8 cellular contexts compared by ENCODE assay signal in the genomic region with DNA sequence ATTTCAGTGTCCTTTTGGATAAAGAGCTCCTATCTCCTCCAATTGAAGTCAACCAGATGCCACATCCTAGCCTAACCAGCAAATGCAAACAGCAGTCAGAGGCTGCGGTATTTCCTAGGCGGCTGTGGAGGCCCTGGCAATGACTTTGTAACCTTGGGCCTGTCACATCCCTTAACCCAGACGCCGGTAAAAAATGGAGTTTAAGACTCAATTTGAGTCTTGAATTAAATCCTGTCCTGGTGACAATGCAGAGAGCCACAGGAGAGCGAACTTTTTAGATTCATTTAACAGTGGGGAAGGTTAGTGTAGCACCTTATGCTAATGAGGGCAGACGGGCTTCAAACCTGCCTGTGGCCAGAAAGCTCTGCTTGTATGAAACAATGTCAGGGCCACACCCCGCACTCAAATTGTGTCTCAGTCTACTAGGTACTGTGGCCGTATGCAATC.
DNase-seq lines count a peak whose midpoint lies in the region; ATAC-seq lines count a peak whose summit lies in the region.

No MANE protein-coding gene starts in this region.

- H3K36me3 ChIP-seq in ACC112 (ENCODE audit: insufficient read depth, low read length) (no peaks in the 10 kb centered on the region), HAP-1 (replicated peaks) (peaks cover 3% of the 10 kb centered on the region; the same call in 1 of the 2 replicates)

- peak overlapping the region; percentile 16; the same call in 1 of the 2 replicates for H3K27ac ChIP-seq in ACC112 (ENCODE audit: low read depth, low read length)

- in situ Hi-C loops in HAP-1 (cut with MboI; ENCODE audit: low sequenced_read_pairs), result no loop called here

- peak; percentile 49 to 73 for DNase-seq in HAP-1 (ENCODE audit: low spot score in 2 of 2)
- no peak for DNase-seq in activated T-cell treated with anti-CD3 and anti-CD28 coated beads, Interleukin-2, amount 50 U/mL, for 24 hours
- DNase-seq in activated CD4-positive, CD25-positive, alpha-beta regulatory T cell treated with anti-CD3 and anti-CD28 coated beads, Interleukin-2, amount 50 U/mL, for 72 hours, result no peak
- no peak for DNase-seq in NCI-H774 (lab: John Stamatoyannopoulos, UW)
- DNase-seq in hypothalamus (lab: John Stamatoyannopoulos, UW), result no peak

- peak overlapping the region; percentile 81 for H3K4me3 Mint-ChIP-seq in activated T-cell treated with anti-CD3 and anti-CD28 coated beads, Interleukin-2, amount 50 U/mL, for 24 hours

- H3K9me3 ChIP-seq in HAP-1 (0 out of 2 replicates have a peak, but pooled peaks cover 2% of the 10 kb centered on the region), iPS-18c (ENCODE audit: control insufficient read depth, insufficient read depth, low read length) (no peaks in the 10 kb centered on the region)

- peak overlapping the region; percentile 33 for H3K27ac Mint-ChIP-seq in activated T-cell treated with anti-CD3 and anti-CD28 coated beads, Interleukin-2, amount 50 U/mL, for 24 hours

- H3K27me3 ChIP-seq in ACC112 (ENCODE audit: insufficient read depth, low read length) (no peaks in the 10 kb centered on the region), HAP-1 (ENCODE audit: low read depth) (no peaks in the 10 kb centered on the region)

- H3K4me1 Mint-ChIP-seq in activated T-cell treated with anti-CD3 and anti-CD28 coated beads, Interleukin-2, amount 50 U/mL, for 24 hours (ENCODE audit: low read depth), result peaks cover 62% of the 10 kb centered on the region

- H3K4me3 ChIP-seq in ACC112 (ENCODE audit: low read depth, low read length) (peak overlapping the region; percentile 83), HAP-1 (peak overlapping the region; percentile 62), iPS-18c (ENCODE audit: insufficient read depth, low read depth, low read length) (0 out of 2 replicates have a peak overlapping the region, but pooled peaks have one; percentile 65)

- H2AFZ ChIP-seq in ACC112 (ENCODE audit: low read length, unreplicated experiment), result peak overlapping the region; percentile 28

- ATAC-seq in HG03469 (IDR thresholded peaks at IDR 0.05; ENCODE audit: unreplicated experiment), result no peak

- H3K9me3 Mint-ChIP-seq in activated T-cell treated with anti-CD3 and anti-CD28 coated beads, Interleukin-2, amount 50 U/mL, for 24 hours, result no peaks in the 10 kb centered on the region

- no peaks in the 10 kb centered on the region for H3K36me3 Mint-ChIP-seq in activated T-cell treated with anti-CD3 and anti-CD28 coated beads, Interleukin-2, amount 50 U/mL, for 24 hours (ENCODE audit: low read depth)

- no peaks in the 10 kb centered on the region for H3K27me3 Mint-ChIP-seq in activated T-cell treated with anti-CD3 and anti-CD28 coated beads, Interleukin-2, amount 50 U/mL, for 24 hours

- H3K79me2 ChIP-seq in ACC112 (ENCODE audit: control insufficient read depth, insufficient read depth, low read length, unreplicated experiment), result peaks cover 54% of the 10 kb centered on the region

- peaks cover 52% of the 10 kb centered on the region for H3K4me1 ChIP-seq in ACC112 (ENCODE audit: control insufficient read depth, insufficient read depth, low read length, unreplicated experiment)
- peaks cover 45% of the 10 kb centered on the region for H3K4me1 ChIP-seq in HAP-1

Comparison
In these comparisons a context has a peak if more than half of its experiments do, and no peak if none do; other contexts are left out.
1. DNase-seq: peak in HAP-1 (2 of 2); none in activated T-cell treated with anti-CD3 and anti-CD28 coated beads, Interleukin-2, amount 50 U/mL, for 24 hours (single experiment), activated CD4-positive, CD25-positive, alpha-beta regulatory T cell treated with anti-CD3 and anti-CD28 coated beads, Interleukin-2, amount 50 U/mL, for 72 hours (single experiment), NCI-H774 (single experiment) and hypothalamus (0 of 51).
2. Peak in every context shown above with its lines, with median percentiles within 50 percentile points of each other: H3K4me3 ChIP-seq.